ENCODE assay signal across 11 cellular contexts in genomic region chr4:113436360-113436759, GRCh38.
DNase-seq lines count a peak whose midpoint lies in the region; ATAC-seq and TF ChIP-seq lines count a peak whose summit lies in the region.
"Had no signal": no experiment of that assay in that cellular context is flagged by ENCODE, and none has a peak within 500 bp of the region (broad histone marks: within the 10 kb centered on the region; RNA-seq: fewer than 3 reads in every experiment).

No MANE protein-coding gene starts in this region.

- H3K27ac Mint-ChIP-seq in neural crest cell (ENCODE audit: unreplicated experiment) (peak overlapping the region; percentile 47), immature natural killer cell (no peak overlapping the region)
- no peak overlapping the region for H3K27ac Mint-ChIP-seq in stimulated activated naive B cell treated with anti-CD40 and anti-IgM and Interleukin-4, amounts not matched to agents 10 μg/mL and 1 μg/mL and 100 μg/mL, for 72 hours

- H3K4me1 Mint-ChIP-seq in neural crest cell (peaks cover 19% of the 10 kb centered on the region), immature natural killer cell (no peaks in the 10 kb centered on the region)
- peaks cover 0 to 12% of the 10 kb centered on the region in 2 donors for H3K4me1 Mint-ChIP-seq in stimulated activated naive B cell treated with anti-CD40 and anti-IgM and Interleukin-4, amounts not matched to agents 10 μg/mL and 1 μg/mL and 100 μg/mL, for 72 hours

- no peak for ATAC-seq in GM21526 (IDR thresholded peaks at IDR 0.05; ENCODE audit: low FRiP score, unreplicated experiment)
- no peak for ATAC-seq in stimulated activated naive B cell treated with anti-CD40 and anti-IgM and Interleukin-4, amounts not matched to agents 10 μg/mL and 1 μg/mL and 100 μg/mL, for 72 hours (replicated peaks)
- ATAC-seq in HG03521 (IDR thresholded peaks at IDR 0.05; ENCODE audit: unreplicated experiment), result no peak

- no peak for TF ChIP-seq CTCF in neural crest cell (conservative IDR thresholded peaks at IDR 0.05)

- H3K36me3 ChIP-seq in BLaER1, result no peaks in the 10 kb centered on the region

- H3K9ac ChIP-seq in BLaER1, result no peak overlapping the region

- H3K4me1 ChIP-seq in BLaER1, result peaks cover 22% of the 10 kb centered on the region

- H3K27ac ChIP-seq in BLaER1, result peak overlapping the region; percentile 49; the same call in 1 of the 2 replicates

- peak; percentile 38 for DNase-seq in NCI-H2171 (lab: John Stamatoyannopoulos, UW)
- peak; percentile 73 for DNase-seq in dermis blood vessel endothelial cell
- DNase-seq in neural crest cell (ENCODE audit: low read depth, low spot score), result no peak
- DNase-seq in stimulated activated naive B cell treated with anti-CD40 and anti-IgM and Interleukin-4, amounts not matched to agents 10 μg/mL and 1 μg/mL and 100 μg/mL, for 72 hours, result no peak
- DNase-seq in immature natural killer cell, result no peak
- DNase-seq: GDM1, NCI-H526 treated with DMSO at 0.1 percent for 48 hours had no signal

- peaks cover under 1% of the 10 kb centered on the region; the same call in 1 of the 2 replicates for H3K9me3 ChIP-seq in BLaER1

- H4K20me1 ChIP-seq in BLaER1, result no peaks in the 10 kb centered on the region

- peak overlapping the region; percentile 34; the same call in 1 of the 2 replicates for H3K4me3 ChIP-seq in BLaER1
- H3K4me3 ChIP-seq: lung had no signal

- peak overlapping the region; percentile 78 for H3K4me2 ChIP-seq in BLaER1

- H3K36me3 Mint-ChIP-seq in neural crest cell (ENCODE audit: low read depth), result peaks cover 7% of the 10 kb centered on the region
- peaks cover 4 to 9% of the 10 kb centered on the region in 2 donors for H3K36me3 Mint-ChIP-seq in stimulated activated naive B cell treated with anti-CD40 and anti-IgM and Interleukin-4, amounts not matched to agents 10 μg/mL and 1 μg/mL and 100 μg/mL, for 72 hours
- H3K36me3 Mint-ChIP-seq in immature natural killer cell, result peaks cover 0 to 4% (median 0%) of the 10 kb centered on the region in 3 donors

- no peaks in the 10 kb centered on the region for H3K27me3 ChIP-seq in BLaER1

- H3K4me3 Mint-ChIP-seq in neural crest cell (no peak overlapping the region), immature natural killer cell (no peak overlapping the region)
- H3K4me3 Mint-ChIP-seq in stimulated activated naive B cell treated with anti-CD40 and anti-IgM and Interleukin-4, amounts not matched to agents 10 μg/mL and 1 μg/mL and 100 μg/mL, for 72 hours, result no peak overlapping the region

- H3K9me3 Mint-ChIP-seq in neural crest cell (peaks cover 12% of the 10 kb centered on the region), immature natural killer cell (peaks cover 0 to 7% (median 0%) of the 10 kb centered on the region in 6 donors)
- H3K9me3 Mint-ChIP-seq in stimulated activated naive B cell treated with anti-CD40 and anti-IgM and Interleukin-4, amounts not matched to agents 10 μg/mL and 1 μg/mL and 100 μg/mL, for 72 hours, result peaks cover 0 to 12% of the 10 kb centered on the region in 2 donors

- no peaks in the 10 kb centered on the region for H3K27me3 Mint-ChIP-seq in neural crest cell (ENCODE audit: low read depth)
- peaks cover 9 to 13% of the 10 kb centered on the region in 2 donors for H3K27me3 Mint-ChIP-seq in stimulated activated naive B cell treated with anti-CD40 and anti-IgM and Interleukin-4, amounts not matched to agents 10 μg/mL and 1 μg/mL and 100 μg/mL, for 72 hours
- H3K27me3 Mint-ChIP-seq in immature natural killer cell (ENCODE audit: low read depth in 3 of 3), result peaks cover 3 to 5% (median 3%) of the 10 kb centered on the region in 3 donors

Comparison
In these comparisons a context has a peak if more than half of its experiments do, and no peak if none do; other contexts are left out.
1. DNase-seq: peak in NCI-H2171 (single experiment) and dermis blood vessel endothelial cell (single experiment); none in neural crest cell (single experiment), stimulated activated naive B cell treated with anti-CD40 and anti-IgM and Interleukin-4, amounts not matched to agents 10 μg/mL and 1 μg/mL and 100 μg/mL, for 72 hours (single experiment) and immature natural killer cell (0 of 3).